Comparison of ENCODE assay signal across 8 cellular contexts in genomic region chr2:168244318-168244717, GRCh38. TPM values are rescaled to one million over a fixed set of nuclear protein-coding genes. Genes with fewer than 3 reads are reported as not detected.
DNase-seq lines count a peak whose midpoint lies in the region; ATAC-seq and TF ChIP-seq lines count a peak whose summit lies in the region.

No MANE protein-coding gene starts in this region.

- no peak overlapping the region for H3K4me3 ChIP-seq in GM23248

- H3K9me3 ChIP-seq in GM23248 (ENCODE audit: low read depth): no peaks in the 10 kb centered on the region

- H3K4me2 ChIP-seq in GM23248 (ENCODE audit: unreplicated experiment): no peak overlapping the region

- no peak overlapping the region for H3K27ac ChIP-seq in GM23248

- no peak for ATAC-seq in HG03565 (IDR thresholded peaks at IDR 0.05; ENCODE audit: unreplicated experiment)

- H3K79me2 ChIP-seq in GM23248 (ENCODE audit: insufficient read depth): peaks cover 69% of the 10 kb centered on the region

- H3K4me1 Mint-ChIP-seq in T-helper 1 cell treated with Interleukin-12 subunit alpha and Interleukin-12 subunit beta and Interleukin-4 antibody, amounts not matched to agents 30 μg/mL and 1 μg/mL, for 36 hours (ENCODE audit: low read depth): peaks cover 39% of the 10 kb centered on the region
- H3K4me1 Mint-ChIP-seq in chondrocyte (ENCODE audit: low read depth): peaks cover 47% of the 10 kb centered on the region

- in situ Hi-C loops in GM23248 (cut with MboI): no loop called here

- WGBS in GM23248 (ENCODE audit: low coverage in 1 of 2, low lambda C conversion rate in 2 of 2, missing lambda C conversion rate in 2 of 2), 2 experiments: 90 to 95% methylated on average over 8 of the region's 8 CpGs

- no peaks in the 10 kb centered on the region for H3K36me3 ChIP-seq in GM23248 (ENCODE audit: low read depth)

- peaks cover 13% of the 10 kb centered on the region for H3K27me3 Mint-ChIP-seq in T-helper 1 cell treated with Interleukin-12 subunit alpha and Interleukin-12 subunit beta and Interleukin-4 antibody, amounts not matched to agents 30 μg/mL and 1 μg/mL, for 36 hours (ENCODE audit: low read depth)
- H3K27me3 Mint-ChIP-seq in chondrocyte (ENCODE audit: low read depth): no peaks in the 10 kb centered on the region

- H4K20me1 ChIP-seq in GM23248 (ENCODE audit: insufficient read depth): no peaks in the 10 kb centered on the region

- no peak overlapping the region for H3K9ac ChIP-seq in GM23248

- peaks cover 13% of the 10 kb centered on the region; the same call in 1 of the 2 replicates for H3F3A ChIP-seq in GM23248 (ENCODE audit: insufficient read depth)

- peak; percentile 41 for DNase-seq in NK-92 treated with Interleukin-12 subunit alpha and Interleukin-12 subunit beta, amount 100 ng/mL, for 24 hours (lab: John Stamatoyannopoulos, UW)
- DNase-seq in NK-92 (lab: John Stamatoyannopoulos, UW; ENCODE audit: unreplicated experiment) (no peak), chondrocyte (ENCODE audit: low spot score) (no peak), GM23248 (no peak), GF-D8 (lab: John Stamatoyannopoulos, UW) (no peak)
- DNase-seq in stimulated activated CD4-positive, alpha-beta T cell treated with anti-CD3 and anti-CD28 coated beads, Interleukin-2, amount 100 ng/mL, for 4 hours (ENCODE audit: low read depth): peak; percentile 13

- peak overlapping the region; percentile 78 for H3K27ac Mint-ChIP-seq in T-helper 1 cell treated with Interleukin-12 subunit alpha and Interleukin-12 subunit beta and Interleukin-4 antibody, amounts not matched to agents 30 μg/mL and 1 μg/mL, for 36 hours
- peak overlapping the region; percentile 67 for H3K27ac Mint-ChIP-seq in chondrocyte (ENCODE audit: unreplicated experiment)

- peaks cover 14% of the 10 kb centered on the region for H3K4me1 ChIP-seq in GM23248 (ENCODE audit: insufficient read depth)

- H3K27me3 ChIP-seq in GM23248 (replicated peaks; ENCODE audit: insufficient read depth): no peaks in the 10 kb centered on the region

- no peak overlapping the region for H2AFZ ChIP-seq in GM23248

- no peaks in the 10 kb centered on the region for H3K9me3 Mint-ChIP-seq in T-helper 1 cell treated with Interleukin-12 subunit alpha and Interleukin-12 subunit beta and Interleukin-4 antibody, amounts not matched to agents 30 μg/mL and 1 μg/mL, for 36 hours
- no peaks in the 10 kb centered on the region for H3K9me3 Mint-ChIP-seq in chondrocyte (ENCODE audit: low read depth)

- H3K4me3 Mint-ChIP-seq in T-helper 1 cell treated with Interleukin-12 subunit alpha and Interleukin-12 subunit beta and Interleukin-4 antibody, amounts not matched to agents 30 μg/mL and 1 μg/mL, for 36 hours: peak overlapping the region; percentile 66
- H3K4me3 Mint-ChIP-seq in chondrocyte (ENCODE audit: unreplicated experiment): peak overlapping the region; percentile 20

- no peaks in the 10 kb centered on the region for H3K9me2 ChIP-seq in GM23248 (ENCODE audit: insufficient read depth)

- H3K36me3 Mint-ChIP-seq in T-helper 1 cell treated with Interleukin-12 subunit alpha and Interleukin-12 subunit beta and Interleukin-4 antibody, amounts not matched to agents 30 μg/mL and 1 μg/mL, for 36 hours (ENCODE audit: low read depth): peaks cover 5% of the 10 kb centered on the region
- no peaks in the 10 kb centered on the region for H3K36me3 Mint-ChIP-seq in chondrocyte (ENCODE audit: low read depth)

- TF ChIP-seq CTCF in chondrocyte (IDR thresholded peaks at IDR 0.05): no peak

RNA-seq across cellular contexts. Expression of gene STK39, which starts 3.1 kb away (rescaled TPM):
- total RNA-seq in chondrocyte: 31.9 to 34.8 TPM (median 34.3 TPM) in 3 replicates
- total RNA-seq in GM23248 (2014; rRNA removed; shearing (Covaris generic)): 10.5 and 14.6 TPM in 2 replicates
- polyA plus RNA-seq in GM23248 (2016; fragmentation: Nextera tagmentation; extraction: Ambion mirVana): 2.5 and 3.2 TPM in 2 replicates

Comparison
In these comparisons a context has a peak if more than half of its experiments do, and no peak if none do; other contexts are left out.
1. DNase-seq: peak in NK-92 treated with Interleukin-12 subunit alpha and Interleukin-12 subunit beta, amount 100 ng/mL, for 24 hours (single experiment) and stimulated activated CD4-positive, alpha-beta T cell treated with anti-CD3 and anti-CD28 coated beads, Interleukin-2, amount 100 ng/mL, for 4 hours (single experiment); none in NK-92 (single experiment), chondrocyte (single experiment), GM23248 (single experiment) and GF-D8 (single experiment).